Comparison of ENCODE assay signal across 8 cellular contexts in genomic region chrX:19739683-19740082, GRCh38.
DNase-seq lines count a peak whose midpoint lies in the region; ATAC-seq and TF ChIP-seq lines count a peak whose summit lies in the region.

No MANE protein-coding gene starts in this region.

- H3K4me3 ChIP-seq in HFF-Myc (replicated peaks; ENCODE audit: low read depth, low read length) (no peak overlapping the region), heart right ventricle (no peak overlapping the region), sigmoid colon (no peak overlapping the region)

- peaks cover 77% of the 10 kb centered on the region for H3K4me1 Mint-ChIP-seq in activated naive CD8-positive, alpha-beta T cell (ENCODE audit: low read depth)

- no peaks in the 10 kb centered on the region for H3K9me3 Mint-ChIP-seq in activated naive CD8-positive, alpha-beta T cell (ENCODE audit: low read depth)

- WGBS in heart right ventricle, 2 donors: 52 to 73% methylated on average over 5 of the region's 5 CpGs
- WGBS in sigmoid colon, 2 donors: 39 to 66% methylated on average over 5 of the region's 5 CpGs

- peak overlapping the region; percentile 89 for H3K27ac Mint-ChIP-seq in activated naive CD8-positive, alpha-beta T cell

- H3K9me3 ChIP-seq in heart right ventricle (no peaks in the 10 kb centered on the region), sigmoid colon (no peaks in the 10 kb centered on the region)

- no peak for TF ChIP-seq POLR2A in sigmoid colon (IDR thresholded peaks at IDR 0.05)

- peaks cover 0 to 9% (median 0%) of the 10 kb centered on the region in 9 donors for H3K4me1 ChIP-seq in heart right ventricle
- no peaks in the 10 kb centered on the region for H3K4me1 ChIP-seq in sigmoid colon

- H3K27me3 ChIP-seq in heart right ventricle (peaks cover 0 to 3% (median 0%) of the 10 kb centered on the region in 7 donors), sigmoid colon (no peaks in the 10 kb centered on the region)

- DNase-seq in COR-L47 (lab: John Stamatoyannopoulos, UW): peak; percentile 2
- peak; percentile 41 for DNase-seq in HFF-Myc (ENCODE audit: extremely low read depth, low read depth)
- peak; percentile 82 for DNase-seq in RKO (ENCODE audit: low spot score)
- DNase-seq in heart right ventricle: peak; percentile 48 to 49
- DNase-seq in sigmoid colon: peak; percentile 75

- H3K36me3 ChIP-seq in heart right ventricle: peaks cover 0 to 7% (median 0%) of the 10 kb centered on the region in 9 donors
- H3K36me3 ChIP-seq in sigmoid colon: no peaks in the 10 kb centered on the region

- TF ChIP-seq CTCF in HFF-Myc (IDR thresholded peaks at IDR 0.05; ENCODE audit: low read depth, low read length, missing control alignments) (peak; percentile 59), heart right ventricle (IDR thresholded peaks at IDR 0.05) (peak; percentile 28 to 74 (median 64)), sigmoid colon (IDR thresholded peaks at IDR 0.05) (peak in 3 of 4 experiments; percentile 23 to 36 (median 32))

- no peaks in the 10 kb centered on the region for H3K27me3 Mint-ChIP-seq in activated naive CD8-positive, alpha-beta T cell

- ATAC-seq in heart right ventricle (peak in 6 of 8 donors; percentile 52 to 86 (median 69)), HG02840 (IDR thresholded peaks at IDR 0.05; ENCODE audit: low FRiP score, unreplicated experiment) (no peak), GM18858 (IDR thresholded peaks at IDR 0.05; ENCODE audit: unreplicated experiment) (no peak)

- H3K27ac ChIP-seq in heart right ventricle (no peak overlapping the region), sigmoid colon (no peak overlapping the region)

- no peak overlapping the region for H3K4me3 Mint-ChIP-seq in activated naive CD8-positive, alpha-beta T cell

- intact Hi-C loops in heart right ventricle (cut with DNase I) (loop anchor here in 9 of 10 donors (1.0 to 10.0 kb wide), 8 partner anchors 65 to 149 kb away; partner anchors contain the start of gene SH3KBP1 (in 4 of the 9)), sigmoid colon (cut with DNase I) (loop anchor here (5.0 kb wide), 1 partner anchor 148 kb away; the partner anchor contains the start of gene SH3KBP1)

- H3K36me3 Mint-ChIP-seq in activated naive CD8-positive, alpha-beta T cell: peaks cover 7% of the 10 kb centered on the region

- TF ChIP-seq EP300 in sigmoid colon (IDR thresholded peaks at IDR 0.05): no peak

Comparison
In these comparisons a context has a peak if more than half of its experiments do, and no peak if none do; other contexts are left out.
1. DNase-seq: peak in every context shown above with its lines; median percentile 82 in RKO; 75 in sigmoid colon; 48 in heart right ventricle; 41 in HFF-Myc; 2 in COR-L47.
2. ATAC-seq: peak in heart right ventricle (6 of 8); none in HG02840 (single experiment) and GM18858 (single experiment).
3. Peak in every context shown above with its lines, with median percentiles within 50 percentile points of each other: CTCF ChIP-seq.